12 cellular contexts compared by ENCODE assay signal in the genomic region with DNA sequence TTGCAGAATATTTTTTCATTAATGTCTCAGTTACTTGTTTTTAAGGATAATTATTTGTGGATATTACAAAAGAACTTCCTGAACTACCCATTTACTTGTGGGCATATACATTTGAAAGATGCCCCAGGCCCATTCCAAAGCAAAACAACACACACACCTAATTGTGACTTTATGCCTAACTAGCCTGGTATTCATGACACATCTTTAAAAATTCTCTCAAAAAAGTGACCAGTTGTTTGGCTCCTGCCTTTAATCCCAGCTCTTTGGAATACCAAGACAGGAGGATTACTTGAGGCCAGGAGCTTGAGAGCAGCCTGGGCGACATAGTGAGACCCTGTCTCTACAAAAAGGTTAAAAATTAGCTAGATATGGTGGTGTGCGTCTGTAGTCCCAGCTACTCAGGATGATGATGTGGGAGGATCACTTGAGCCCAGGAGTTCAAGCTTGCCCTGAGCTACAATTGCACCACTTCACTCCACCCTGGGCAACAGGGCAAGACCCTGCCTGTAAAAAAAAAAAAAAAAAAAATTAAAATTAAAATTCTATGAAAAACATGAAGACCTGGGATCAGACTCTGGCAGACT. TPM values are rescaled to one million over a fixed set of nuclear protein-coding genes. Genes with fewer than 3 reads are reported as not detected.
DNase-seq lines count a peak whose midpoint lies in the region; ATAC-seq and TF ChIP-seq lines count a peak whose summit lies in the region.
"Had no signal": no experiment of that assay in that cellular context is flagged by ENCODE, and none has a peak within 500 bp of the region (broad histone marks: within the 10 kb centered on the region; RNA-seq: fewer than 3 reads in every experiment).

No MANE protein-coding gene starts in this region.

- H3K9ac ChIP-seq in H9 (ENCODE audit: extremely low read depth, insufficient read length, low read length) (no peak overlapping the region), fibroblast of lung (ENCODE audit: insufficient read depth, low read length) (no peak overlapping the region)

- H3K9me3 ChIP-seq in H9 (ENCODE audit: control insufficient read depth, low read depth, low read length) (no peaks in the 10 kb centered on the region), fibroblast of lung (ENCODE audit: control insufficient read depth, insufficient read depth, low read depth, low read length) (no peaks in the 10 kb centered on the region)

- H2AK5ac ChIP-seq in H9 (ENCODE audit: insufficient read length, low read length) = no peak overlapping the region

- H4K5ac ChIP-seq in H9 (ENCODE audit: insufficient read length, low read depth, low read length) = no peak overlapping the region

- no peak overlapping the region for H2BK20ac ChIP-seq in H9 (ENCODE audit: low read depth, low read length, poor library complexity, severe bottlenecking)

- H3K27me3 ChIP-seq in H9 (ENCODE audit: insufficient read depth, low read length) (no peaks in the 10 kb centered on the region), fibroblast of lung (ENCODE audit: control insufficient read depth, insufficient read depth, low read length) (no peaks in the 10 kb centered on the region)

- no peak overlapping the region for H2BK12ac ChIP-seq in H9 (ENCODE audit: insufficient read length, low read depth, low read length)

- H3K27ac ChIP-seq in H9 (ENCODE audit: insufficient read length, low read depth, low read length) (no peak overlapping the region), fibroblast of lung (ENCODE audit: insufficient read depth, low read length) (peak overlapping the region; percentile 42)

- ATAC-seq in stimulated activated memory B cell treated with anti-CD40 and anti-IgM and Interleukin-4, amounts not matched to agents 10 μg/mL and 1 μg/mL and 100 μg/mL, for 72 hours = no peak
- ATAC-seq in GM21529 (IDR thresholded peaks at IDR 0.05; ENCODE audit: unreplicated experiment) = no peak
- ATAC-seq: K562 had no signal

- no peak for TF ChIP-seq CTCF in H9 (conservative IDR thresholded peaks at IDR 0.05)
- TF ChIP-seq CTCF in fibroblast of lung (conservative IDR thresholded peaks at IDR 0.05 in 1 of 2, IDR thresholded peaks at IDR 0.05 in 1 of 2; ENCODE audit: low read depth in 1 of 2, low read length in 2 of 2) = no peak

- H3K14ac ChIP-seq in H9 (ENCODE audit: insufficient read depth, low read length) = no peak overlapping the region

- no peak overlapping the region for H3K18ac ChIP-seq in H9 (ENCODE audit: insufficient read length, low read depth, low read length)

- H3K9me3 Mint-ChIP-seq in H9 = no peaks in the 10 kb centered on the region; a peak in 1 of 5 replicates
- H3K9me3 Mint-ChIP-seq in stimulated activated memory B cell treated with anti-CD40 and anti-IgM and Interleukin-4, amounts not matched to agents 10 μg/mL and 1 μg/mL and 100 μg/mL, for 72 hours = no peaks in the 10 kb centered on the region
- H3K9me3 Mint-ChIP-seq: activated B cell treated with CpG ODN at 0.5 μM for 24 hours had no signal

- no peak overlapping the region for H4K91ac ChIP-seq in H9 (ENCODE audit: insufficient read length, low read depth, low read length)

- no peak overlapping the region for H3K56ac ChIP-seq in H9 (ENCODE audit: insufficient read length, low read depth, low read length)

- DNase-seq in H9 (no peak), SW 1271 (lab: John Stamatoyannopoulos, UW) (peak; percentile 55 to 85), fibroblast of lung (ENCODE audit: low read depth in 2 of 2) (peak in 1 of 2 donors; percentile 80), NCI-H1092 (lab: John Stamatoyannopoulos, UW) (no peak), AML-193 (lab: John Stamatoyannopoulos, UW) (no peak)
- DNase-seq in stimulated activated naive CD4-positive, alpha-beta T cell treated with Interleukin-2 at 50 U/mL for 16 hours (lab: John Stamatoyannopoulos, UW) = no peak
- DNase-seq: activated B cell treated with CpG ODN at 0.5 μM for 24 hours, cortex of kidney, NCI-H2171 treated with DMSO at 0.1 percent for 48 hours had no signal

- H3K27ac Mint-ChIP-seq in H9 = peak overlapping the region; percentile 75 to 87 (median 81); a peak in 6 of 7 replicates
- H3K27ac Mint-ChIP-seq in stimulated activated memory B cell treated with anti-CD40 and anti-IgM and Interleukin-4, amounts not matched to agents 10 μg/mL and 1 μg/mL and 100 μg/mL, for 72 hours = peak overlapping the region; percentile 81
- H3K27ac Mint-ChIP-seq: activated B cell treated with CpG ODN at 0.5 μM for 24 hours had no signal

- no peak overlapping the region for H3K23ac ChIP-seq in H9 (ENCODE audit: insufficient read length, low read depth, low read length)

- H3K4me1 ChIP-seq in H9 (ENCODE audit: insufficient read depth, low read length) (peaks cover 16% of the 10 kb centered on the region; the same call in 1 of the 2 replicates), fibroblast of lung (ENCODE audit: control insufficient read depth, extremely low read depth, insufficient read depth, low read length) (peaks cover 21% of the 10 kb centered on the region)

- no peaks in the 10 kb centered on the region; a peak in 1 of 7 replicates for H3K36me3 Mint-ChIP-seq in H9 (ENCODE audit: insufficient read depth in 1 of 3, low read depth in 3 of 3)
- H3K36me3 Mint-ChIP-seq in stimulated activated memory B cell treated with anti-CD40 and anti-IgM and Interleukin-4, amounts not matched to agents 10 μg/mL and 1 μg/mL and 100 μg/mL, for 72 hours = no peaks in the 10 kb centered on the region

- no peak overlapping the region for H3K4ac ChIP-seq in H9 (ENCODE audit: low read depth, low read length)

- H4K8ac ChIP-seq in H9 (replicated peaks; ENCODE audit: insufficient read length, low read depth, low read length) = no peak overlapping the region

- H2BK5ac ChIP-seq in H9 (ENCODE audit: insufficient read length, low read length) = no peak overlapping the region

- H3K23me2 ChIP-seq in H9 (ENCODE audit: insufficient read length, low read depth, low read length, poor library complexity, severe bottlenecking) = no peaks in the 10 kb centered on the region

- H4K20me1 ChIP-seq in H9 (ENCODE audit: control insufficient read depth, insufficient read depth, insufficient read length) = no peaks in the 10 kb centered on the region
- no peaks in the 10 kb centered on the region for H4K20me1 ChIP-seq in fibroblast of lung (ENCODE audit: control insufficient read depth, extremely low read depth, insufficient read depth, low read length)

- no peak overlapping the region for H3K4me3 Mint-ChIP-seq in H9
- H3K4me3 Mint-ChIP-seq in stimulated activated memory B cell treated with anti-CD40 and anti-IgM and Interleukin-4, amounts not matched to agents 10 μg/mL and 1 μg/mL and 100 μg/mL, for 72 hours = no peak overlapping the region
- H3K4me3 Mint-ChIP-seq: activated B cell treated with CpG ODN at 0.5 μM for 24 hours had no signal

- H3K4me1 Mint-ChIP-seq in H9 = peaks cover 59 to 60% of the 10 kb centered on the region in 2 experiments
- peaks cover 23% of the 10 kb centered on the region for H3K4me1 Mint-ChIP-seq in stimulated activated memory B cell treated with anti-CD40 and anti-IgM and Interleukin-4, amounts not matched to agents 10 μg/mL and 1 μg/mL and 100 μg/mL, for 72 hours

- no peak overlapping the region for H2AFZ ChIP-seq in H9 (ENCODE audit: low read length)
- H2AFZ ChIP-seq in fibroblast of lung (ENCODE audit: low read length) = no peak overlapping the region

- no peak overlapping the region for H2BK120ac ChIP-seq in H9 (ENCODE audit: low read depth, low read length, poor library complexity, severe bottlenecking)

- H3T11ph ChIP-seq in H9 (ENCODE audit: low read length) = no peak overlapping the region

- no peaks in the 10 kb centered on the region for H3K79me1 ChIP-seq in H9 (ENCODE audit: insufficient read depth, low read depth, low read length, poor library complexity, severe bottlenecking)

- no peak overlapping the region for H2BK15ac ChIP-seq in H9 (ENCODE audit: low read depth, low read length)

- H3K27me3 Mint-ChIP-seq in H9 (ENCODE audit: low read depth) = no peaks in the 10 kb centered on the region
- H3K27me3 Mint-ChIP-seq in stimulated activated memory B cell treated with anti-CD40 and anti-IgM and Interleukin-4, amounts not matched to agents 10 μg/mL and 1 μg/mL and 100 μg/mL, for 72 hours = no peaks in the 10 kb centered on the region
- H3K27me3 Mint-ChIP-seq: activated B cell treated with CpG ODN at 0.5 μM for 24 hours had no signal

- H3K79me2 ChIP-seq in H9 (ENCODE audit: insufficient read depth, low read length) (no peaks in the 10 kb centered on the region), fibroblast of lung (ENCODE audit: control insufficient read depth, insufficient read depth, low read length) (no peaks in the 10 kb centered on the region)

- H3K36me3 ChIP-seq in fibroblast of lung (ENCODE audit: control insufficient read depth, insufficient read depth, low read length) = no peaks in the 10 kb centered on the region

- H3K4me2 ChIP-seq in H9 (ENCODE audit: insufficient read depth, insufficient read length, low read length) = no peak overlapping the region
- H3K4me2 ChIP-seq in fibroblast of lung (ENCODE audit: extremely low read depth, insufficient read depth, low read length) = no peak overlapping the region

- WGBS in H9 (ENCODE audit: extremely low coverage, insufficient read length, low lambda C conversion rate) = no CpG with 5 or more reads among the region's 2 CpGs

- no peak overlapping the region for H3K4me3 ChIP-seq in fibroblast of lung (replicated peaks in 1 of 4; ENCODE audit: control extremely low read depth in 1 of 4, insufficient read depth in 1 of 4, low read depth in 3 of 4, low read length in 4 of 4)
- H3K4me3 ChIP-seq: K562 had no signal

RNA-seq across cellular contexts. Expression of a gene that starts 51.7 kb away (rescaled TPM):
- total RNA-seq in H9 (2021) (42.9 and 46.1 TPM in 2 replicates), fibroblast of lung (176 and 214 TPM in 2 replicates)
- polyA plus RNA-seq in fibroblast of lung = 23.8 TPM in 2 replicates
- 15.7 and 18.8 TPM in 2 replicates for polyA plus RNA-seq in fibroblast of lung (2012)
- 5.7 and 7.4 TPM in 2 replicates for polyA minus RNA-seq in fibroblast of lung (ENCODE audit: low replicate concordance)

Comparison
In these comparisons a context has a peak if more than half of its experiments do, and no peak if none do; other contexts are left out.
1. DNase-seq: peak in SW 1271 (2 of 2); none in H9 (single experiment), NCI-H1092 (single experiment), stimulated activated naive CD4-positive, alpha-beta T cell treated with Interleukin-2 at 50 U/mL for 16 hours (single experiment) and AML-193 (0 of 2).